Comparison of ENCODE assay signal across 9 cellular contexts in the genomic region with DNA sequence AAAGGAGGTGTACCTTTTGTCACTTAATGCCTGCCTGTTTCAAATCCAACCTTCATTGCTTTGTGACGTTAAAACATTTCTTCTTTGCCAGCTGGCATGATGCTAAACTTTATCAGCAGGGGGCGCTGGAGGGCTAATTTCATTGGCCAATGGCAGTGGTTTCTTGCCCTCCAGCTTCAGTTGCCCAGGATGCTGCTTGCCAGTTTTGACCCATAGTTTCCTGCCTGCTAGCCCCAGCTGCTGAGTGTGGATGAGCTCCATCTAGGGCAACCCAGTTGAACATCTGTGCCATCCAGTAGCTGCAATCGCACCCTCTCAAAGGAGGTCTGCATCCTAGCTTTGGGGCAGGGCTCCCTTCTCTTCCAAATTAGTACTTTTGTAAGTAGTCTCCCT. TPM values are rescaled to one million over a fixed set of nuclear protein-coding genes. Genes with fewer than 3 reads are reported as not detected.
A peak's percentile ranks its signal among the peaks of the same experiment; 100 is the strongest.
DNase-seq lines count a peak whose midpoint lies in the region; ATAC-seq and TF ChIP-seq lines count a peak whose summit lies in the region.
"Had no signal": no experiment of that assay in that cellular context is flagged by ENCODE, and none has a peak within 500 bp of the region (broad histone marks: within the 10 kb centered on the region; RNA-seq: fewer than 3 reads in every experiment).

No MANE protein-coding gene starts in this region.

- no TSS peak for BruUV-seq in Calu3 (replicated peaks; lab: Mats Ljungman, UMichigan)

- ATAC-seq in lung (ENCODE audit: insufficient read depth, low FRiP score) (peak; percentile 58), GM19455 (IDR thresholded peaks at IDR 0.05; ENCODE audit: unreplicated experiment) (no peak)

- H3K27ac Mint-ChIP-seq in Calu3 (ENCODE audit: unreplicated experiment) (no peak overlapping the region), HFFc6 (no peak overlapping the region)

- H3K27me3 ChIP-seq in lung (ENCODE audit: control insufficient read depth, insufficient read depth) = no peaks in the 10 kb centered on the region

- H3K9me3 ChIP-seq in lung (ENCODE audit: control insufficient read depth in 2 of 2, insufficient read depth in 1 of 2, low read length in 1 of 2) = no peaks in the 10 kb centered on the region

- no peaks in the 10 kb centered on the region for H3K36me3 ChIP-seq in lung (ENCODE audit: control insufficient read depth in 2 of 2, insufficient read depth in 2 of 2, low read length in 2 of 2)

- peaks cover 44% of the 10 kb centered on the region for H3K4me1 Mint-ChIP-seq in Calu3 (ENCODE audit: low read depth, unreplicated experiment)
- H3K4me1 Mint-ChIP-seq in HFFc6 (ENCODE audit: low read depth) = no peaks in the 10 kb centered on the region

- H3K27ac ChIP-seq in coronary artery (no peak overlapping the region), lung (ENCODE audit: low read depth in 1 of 2, low read length in 1 of 2) (no peak overlapping the region)

- 22 to 27% methylated on average over 3 of the region's 3 CpGs for WGBS in lung, 2 donors

- H3K4me1 ChIP-seq in lung (ENCODE audit: control insufficient read depth in 2 of 2, insufficient read depth in 2 of 2, low read length in 2 of 2) = no peaks in the 10 kb centered on the region

- CTCF ChIA-PET in Calu3 (lab: Charles Lee) = interaction anchor here (0.7 to 2.2 kb wide), 8 partner anchors 8 to 52 kb away, joined by 3 to 20 read pairs (median 4); a partner anchor contains a TSS

- H3K36me3 Mint-ChIP-seq in Calu3 (ENCODE audit: insufficient read depth, unreplicated experiment) (no peaks in the 10 kb centered on the region), HFFc6 (ENCODE audit: low read depth) (no peaks in the 10 kb centered on the region)

- peak; percentile 48 for TF ChIP-seq CTCF in Calu3 (IDR thresholded peaks at IDR 0.05; ENCODE audit: unreplicated experiment)
- TF ChIP-seq CTCF in HFFc6 (IDR thresholded peaks at IDR 0.05) = peak; percentile 90
- TF ChIP-seq CTCF in coronary artery (IDR thresholded peaks at IDR 0.05) = peak; percentile 70
- peak; percentile 70 for TF ChIP-seq CTCF in lung (IDR thresholded peaks at IDR 0.05; ENCODE audit: control extremely low read depth, extremely low read depth)

- H3K27me3 Mint-ChIP-seq in Calu3 (ENCODE audit: unreplicated experiment) = no peaks in the 10 kb centered on the region
- H3K27me3 Mint-ChIP-seq in HFFc6 (ENCODE audit: insufficient read depth) = peaks cover 24% of the 10 kb centered on the region

- H3K4me3 ChIP-seq in coronary artery (no peak overlapping the region), lung (no peak overlapping the region)

- no peaks in the 10 kb centered on the region for H3K9me3 Mint-ChIP-seq in Calu3 (ENCODE audit: low read depth, unreplicated experiment)
- no peaks in the 10 kb centered on the region for H3K9me3 Mint-ChIP-seq in HFFc6

- intact Hi-C loops in Calu3 (cut with micrococcal nuclease; ENCODE audit: unreplicated experiment) = loop anchor here (1.0 to 2.0 kb wide), 2 partner anchors 50 to 51 kb away; no protein-coding TSS in a partner anchor

- DNase-seq in Calu3 = peak; percentile 78
- peak; percentile 61 for DNase-seq in HFFc6
- DNase-seq in NCI-H510A (lab: John Stamatoyannopoulos, UW) = peak; percentile 28
- DNase-seq in activated CD4-positive, alpha-beta T cell treated with anti-CD3 and anti-CD28 coated beads for 48 hours = peak; percentile 88
- DNase-seq in coronary artery (ENCODE audit: low spot score) = peak; percentile 83
- peak; percentile 80 for DNase-seq in lung (ENCODE audit: low spot score)
- DNase-seq in stimulated activated CD8-positive, alpha-beta memory T cell treated with anti-CD3 and anti-CD28 coated beads, Interleukin-15, amount 100 ng/mL, for 24 hours (ENCODE audit: low read depth) = peak; percentile 46

- H3K4me3 Mint-ChIP-seq in Calu3 (ENCODE audit: low read depth, unreplicated experiment) (no peak overlapping the region), HFFc6 (no peak overlapping the region)

RNA-seq across cellular contexts. Expression of a gene that starts 22.1 kb away (rescaled TPM):
- total RNA-seq in Calu3 (2022) = 0.45 and 1.5 TPM in 2 replicates
- under 1 TPM in 3 of 6 experiments, not detected in 3; 0.09 to 0.10 (median 0.10) TPM for total RNA-seq in HFFc6 (2021; fragmentation: NEBNext Ultra II Directional; extraction: Animal tissue kit (Norgen Biotek cat#: 25700))
- 1 to 10 TPM; 5.5 to 5.7 TPM for total RNA-seq in lung
- 1 to 10 TPM; 1.1 to 1.5 TPM for polyA plus RNA-seq in lung

RNA-seq across cellular contexts. Expression of a gene that starts 27.0 kb away (rescaled TPM):
- 88.1 and 90.4 TPM in 2 replicates for total RNA-seq in Calu3 (2022)
- total RNA-seq in HFFc6 (2021; fragmentation: NEBNext Ultra II Directional; extraction: Animal tissue kit (Norgen Biotek cat#: 25700)) = 100 to 1,000 TPM; 115 to 144 (median 125) TPM
- 10 to 100 TPM; 76.1 to 94.6 TPM for total RNA-seq in lung
- 100 to 1,000 TPM in 1 of 2 donors, 10 to 100 TPM in 1; 77.6 to 148 TPM for polyA plus RNA-seq in lung

RNA-seq across cellular contexts. Expression of a gene that starts 44.4 kb away (rescaled TPM):
- total RNA-seq in Calu3 (2022) (not detected in 2 replicates), lung (under 1 TPM in 1 of 2 donors, not detected in 1; 0.09 TPM)
- total RNA-seq in HFFc6 (2021; fragmentation: NEBNext Ultra II Directional; extraction: Animal tissue kit (Norgen Biotek cat#: 25700)) = not detected
- under 1 TPM in 1 of 2 donors, not detected in 1; 0.01 TPM for polyA plus RNA-seq in lung
- total RNA-seq: T-helper 2 cell treated with Interferon-gamma antibody and Interleukin-4, amounts not matched to agents 100 ng/mL and 5 ng/mL, for 36 hours had no signal

RNA-seq across cellular contexts. Expression of a gene that starts 58.3 kb away (rescaled TPM):
- total RNA-seq in Calu3 (2022) (0.66 and 0.68 TPM in 2 replicates), lung (1 to 10 TPM; 4.4 to 7.6 TPM)
- total RNA-seq in HFFc6 (2021; fragmentation: NEBNext Ultra II Directional; extraction: Animal tissue kit (Norgen Biotek cat#: 25700)) = under 1 TPM in 4 of 6 experiments, not detected in 2; 0.17 to 0.47 (median 0.30) TPM
- 1 to 10 TPM; 1.9 to 2.0 TPM for polyA plus RNA-seq in lung

Comparison
In these comparisons a context has a peak if more than half of its experiments do, and no peak if none do; other contexts are left out.
1. DNase-seq: peak in every context shown above with its lines; median percentile 88 in activated CD4-positive, alpha-beta T cell treated with anti-CD3 and anti-CD28 coated beads for 48 hours; 83 in coronary artery; 80 in lung; 78 in Calu3; 61 in HFFc6; 46 in stimulated activated CD8-positive, alpha-beta memory T cell treated with anti-CD3 and anti-CD28 coated beads, Interleukin-15, amount 100 ng/mL, for 24 hours; 28 in NCI-H510A.